15 cellular contexts compared by ENCODE assay signal in genomic region chr9:88530051-88530450, GRCh38. TPM values are rescaled to one million over a fixed set of nuclear protein-coding genes. Genes with fewer than 3 reads are reported as not detected.
DNase-seq lines count a peak whose midpoint lies in the region; ATAC-seq and TF ChIP-seq lines count a peak whose summit lies in the region.
"Had no signal": no experiment of that assay in that cellular context is flagged by ENCODE, and none has a peak within 500 bp of the region (broad histone marks: within the 10 kb centered on the region; RNA-seq: fewer than 3 reads in every experiment).

No MANE protein-coding gene starts in this region.

- no peaks in the 10 kb centered on the region for H3K36me3 ChIP-seq in tibial artery

- H3K27ac Mint-ChIP-seq in activated CD8-positive, alpha-beta T cell treated with anti-CD3 and anti-CD28 coated beads, Interleukin-2, amount 10 ng/mL, durations not matched to agents 7 days and 5 days, result no peak overlapping the region
- H3K27ac Mint-ChIP-seq: activated CD4-positive, alpha-beta T cell treated with anti-CD3 and anti-CD28 coated beads, Interleukin-2, amount 10 ng/mL, durations not matched to agents 24 days and 14 days had no signal

- peaks cover 0 to 28% (median 19%) of the 10 kb centered on the region in 4 donors for H3K4me1 ChIP-seq in tibial artery

- ATAC-seq in GM18517 (IDR thresholded peaks at IDR 0.05; ENCODE audit: unreplicated experiment), result no peak
- ATAC-seq in activated CD8-positive, alpha-beta T cell treated with anti-CD3 and anti-CD28 coated beads, Interleukin-2, amount 10 ng/mL, durations not matched to agents 7 days and 5 days, result no peak
- ATAC-seq: mucosa of descending colon had no signal

- H3K4me1 Mint-ChIP-seq in activated CD8-positive, alpha-beta T cell treated with anti-CD3 and anti-CD28 coated beads, Interleukin-2, amount 10 ng/mL, durations not matched to agents 7 days and 5 days (ENCODE audit: low read depth), result peaks cover 10% of the 10 kb centered on the region

- no peaks in the 10 kb centered on the region for H3K9me3 Mint-ChIP-seq in activated CD8-positive, alpha-beta T cell treated with anti-CD3 and anti-CD28 coated beads, Interleukin-2, amount 10 ng/mL, durations not matched to agents 7 days and 5 days (ENCODE audit: insufficient read depth)

- no peaks in the 10 kb centered on the region for H3K27me3 ChIP-seq in tibial artery

- no peak for TF ChIP-seq CTCF in tibial artery (IDR thresholded peaks at IDR 0.05)

- no peak overlapping the region for H3K4me3 ChIP-seq in tibial artery
- H3K4me3 ChIP-seq: mucosa of descending colon, skin epidermis had no signal

- H3K9me3 ChIP-seq in tibial artery, result no peaks in the 10 kb centered on the region
- H3K9me3 ChIP-seq: mucosa of descending colon had no signal

- no peak overlapping the region for H3K4me3 Mint-ChIP-seq in activated CD8-positive, alpha-beta T cell treated with anti-CD3 and anti-CD28 coated beads, Interleukin-2, amount 10 ng/mL, durations not matched to agents 7 days and 5 days
- H3K4me3 Mint-ChIP-seq: activated CD4-positive, alpha-beta T cell treated with anti-CD3 and anti-CD28 coated beads, Interleukin-2, amount 10 ng/mL, durations not matched to agents 24 days and 14 days had no signal

- no peaks in the 10 kb centered on the region for H3K36me3 Mint-ChIP-seq in activated CD8-positive, alpha-beta T cell treated with anti-CD3 and anti-CD28 coated beads, Interleukin-2, amount 10 ng/mL, durations not matched to agents 7 days and 5 days (ENCODE audit: low read depth)

- peak overlapping the region; percentile 47 to 72 for H3K27ac ChIP-seq in tibial artery
- H3K27ac ChIP-seq: skin epidermis had no signal

- CTCF ChIA-PET in activated CD8-positive, alpha-beta T cell treated with anti-CD3 and anti-CD28 coated beads, Interleukin-2, amount 10 ng/mL, durations not matched to agents 7 days and 5 days (lab: Charles Lee), result no interaction called here

- intact Hi-C loops in tibial artery (cut with DNase I; ENCODE audit: low total_unique reads), result loop anchor here (10.0 kb wide), 1 partner anchor 475 kb away; no protein-coding TSS in a partner anchor

- POLR2A ChIA-PET in activated CD8-positive, alpha-beta T cell treated with anti-CD3 and anti-CD28 coated beads, Interleukin-2, amount 10 ng/mL, durations not matched to agents 7 days and 5 days (lab: Charles Lee), result no interaction called here

- peaks cover 34% of the 10 kb centered on the region for H3K27me3 Mint-ChIP-seq in activated CD8-positive, alpha-beta T cell treated with anti-CD3 and anti-CD28 coated beads, Interleukin-2, amount 10 ng/mL, durations not matched to agents 7 days and 5 days (ENCODE audit: low read depth)

- DNase-seq in HK-2 (ENCODE audit: unreplicated experiment), result peak; percentile 41
- DNase-seq in amniotic epithelial cell (ENCODE audit: low read depth), result peak; percentile 57
- peak; percentile 80 for DNase-seq in glomerular visceral epithelial cell (ENCODE audit: extremely low spot score)
- DNase-seq in tibial artery, result peak in 1 of 2 donors; percentile 43
- DNase-seq in activated CD8-positive, alpha-beta T cell treated with anti-CD3 and anti-CD28 coated beads, Interleukin-2, amount 10 ng/mL, durations not matched to agents 7 days and 5 days, result no peak
- no peak for DNase-seq in activated CD4-positive, alpha-beta T cell treated with anti-CD3 and anti-CD28 coated beads for 48 hours
- DNase-seq: activated CD4-positive, alpha-beta T cell treated with anti-CD3 and anti-CD28 coated beads, Interleukin-2, amount 10 ng/mL, durations not matched to agents 24 days and 14 days; activated gamma-delta T cell; cortex of kidney; GDM1; mucosa of descending colon; NCI-H1092; NCI-H524 treated with DMSO at 0.1 percent for 48 hours had no signal

RNA-seq across cellular contexts. Expression of gene NXNL2, which starts 4.9 kb away (rescaled TPM):
- not detected for total RNA-seq in activated CD8-positive, alpha-beta T cell treated with anti-CD3 and anti-CD28 coated beads, Interleukin-2, amount 10 ng/mL, durations not matched to agents 7 days and 5 days
- total RNA-seq: activated CD4-positive, alpha-beta T cell treated with anti-CD3 and anti-CD28 coated beads, Interleukin-2, amount 10 ng/mL, durations not matched to agents 24 days and 14 days; mucosa of descending colon had no signal

Comparison
In these comparisons a context has a peak if more than half of its experiments do, and no peak if none do; other contexts are left out.
1. DNase-seq: peak in HK-2 (single experiment), amniotic epithelial cell (single experiment) and glomerular visceral epithelial cell (single experiment); none in activated CD8-positive, alpha-beta T cell treated with anti-CD3 and anti-CD28 coated beads, Interleukin-2, amount 10 ng/mL, durations not matched to agents 7 days and 5 days (single experiment) and activated CD4-positive, alpha-beta T cell treated with anti-CD3 and anti-CD28 coated beads for 48 hours (single experiment).